17 cellular contexts compared by ENCODE assay signal in the genomic region with DNA sequence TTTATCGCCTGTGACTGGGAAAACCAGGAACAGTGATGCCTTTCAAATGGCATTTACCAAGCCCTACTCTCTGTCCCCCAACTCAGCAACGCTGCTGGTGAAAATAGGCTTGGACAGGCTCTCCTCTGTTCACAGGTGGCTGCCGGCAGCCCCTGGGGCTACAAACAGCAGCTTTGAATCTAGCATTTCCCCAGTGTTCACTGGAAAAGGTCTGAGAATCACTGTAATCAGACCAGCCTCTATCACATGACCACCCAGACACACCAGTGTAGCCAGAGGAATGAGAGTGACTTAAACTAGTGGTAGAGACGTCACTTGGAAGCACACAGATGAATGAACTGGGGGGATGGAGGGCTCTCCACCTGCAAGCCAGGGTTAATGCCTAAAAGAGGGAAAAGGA.
"Had no signal": no experiment of that assay in that cellular context is flagged by ENCODE, and none has a peak within 500 bp of the region (broad histone marks: within the 10 kb centered on the region; RNA-seq: fewer than 3 reads in every experiment).

No MANE protein-coding gene starts in this region.

- H3K27me3 Mint-ChIP-seq: activated CD4-positive, alpha-beta T cell treated with anti-CD3 and anti-CD28 coated beads, Interleukin-2, amount 10 ng/mL, durations not matched to agents 24 days and 14 days had no signal

- H3K27me3 ChIP-seq: cardiac muscle cell, hepatocyte, sigmoid colon, thyroid gland had no signal

- H3K27ac ChIP-seq: cardiac muscle cell, epithelial cell of prostate, hepatocyte, sigmoid colon, thyroid gland had no signal

- H3K9me3 ChIP-seq: sigmoid colon, thyroid gland had no signal

- H3K4me3 ChIP-seq: cardiac muscle cell, hepatocyte, lung, sigmoid colon, thyroid gland had no signal

- H3K27ac Mint-ChIP-seq: activated CD4-positive, alpha-beta T cell treated with anti-CD3 and anti-CD28 coated beads, Interleukin-2, amount 10 ng/mL, durations not matched to agents 24 days and 14 days; endodermal cell; nephron progenitor cell; stimulated activated effector memory CD8-positive, alpha-beta T cell treated with anti-CD3 and anti-CD28 coated beads, Interleukin-12 subunit alpha, Interleukin-12 subunit beta, amount 100 ng/mL, for 72 hours had no signal

- H3K4me3 Mint-ChIP-seq: activated CD4-positive, alpha-beta T cell treated with anti-CD3 and anti-CD28 coated beads, Interleukin-2, amount 10 ng/mL, durations not matched to agents 24 days and 14 days; endodermal cell; nephron progenitor cell; stimulated activated effector memory CD8-positive, alpha-beta T cell treated with anti-CD3 and anti-CD28 coated beads, Interleukin-12 subunit alpha, Interleukin-12 subunit beta, amount 100 ng/mL, for 72 hours had no signal

- DNase-seq: activated CD4-positive, alpha-beta T cell treated with anti-CD3 and anti-CD28 coated beads, Interleukin-2, amount 10 ng/mL, durations not matched to agents 24 days and 14 days; activated T-cell treated with anti-CD3 and anti-CD28 coated beads for 4 hours; endodermal cell; foreskin fibroblast; left cardiac atrium; midbrain; nephron progenitor cell; nucleus accumbens; sigmoid colon; stimulated activated CD4-positive, alpha-beta T cell treated with anti-CD3 and anti-CD28 coated beads, Interleukin-4, amount 100 ng/mL, for 24 hours; T1000; thyroid gland had no signal

- H3K9me3 Mint-ChIP-seq: activated CD4-positive, alpha-beta T cell treated with anti-CD3 and anti-CD28 coated beads, Interleukin-2, amount 10 ng/mL, durations not matched to agents 24 days and 14 days; endodermal cell; nephron progenitor cell; stimulated activated effector memory CD8-positive, alpha-beta T cell treated with anti-CD3 and anti-CD28 coated beads, Interleukin-12 subunit alpha, Interleukin-12 subunit beta, amount 100 ng/mL, for 72 hours had no signal

- H3K36me3 ChIP-seq: cardiac muscle cell, sigmoid colon, thyroid gland had no signal
